Comparison of ENCODE assay signal across 22 cellular contexts in the genomic region with DNA sequence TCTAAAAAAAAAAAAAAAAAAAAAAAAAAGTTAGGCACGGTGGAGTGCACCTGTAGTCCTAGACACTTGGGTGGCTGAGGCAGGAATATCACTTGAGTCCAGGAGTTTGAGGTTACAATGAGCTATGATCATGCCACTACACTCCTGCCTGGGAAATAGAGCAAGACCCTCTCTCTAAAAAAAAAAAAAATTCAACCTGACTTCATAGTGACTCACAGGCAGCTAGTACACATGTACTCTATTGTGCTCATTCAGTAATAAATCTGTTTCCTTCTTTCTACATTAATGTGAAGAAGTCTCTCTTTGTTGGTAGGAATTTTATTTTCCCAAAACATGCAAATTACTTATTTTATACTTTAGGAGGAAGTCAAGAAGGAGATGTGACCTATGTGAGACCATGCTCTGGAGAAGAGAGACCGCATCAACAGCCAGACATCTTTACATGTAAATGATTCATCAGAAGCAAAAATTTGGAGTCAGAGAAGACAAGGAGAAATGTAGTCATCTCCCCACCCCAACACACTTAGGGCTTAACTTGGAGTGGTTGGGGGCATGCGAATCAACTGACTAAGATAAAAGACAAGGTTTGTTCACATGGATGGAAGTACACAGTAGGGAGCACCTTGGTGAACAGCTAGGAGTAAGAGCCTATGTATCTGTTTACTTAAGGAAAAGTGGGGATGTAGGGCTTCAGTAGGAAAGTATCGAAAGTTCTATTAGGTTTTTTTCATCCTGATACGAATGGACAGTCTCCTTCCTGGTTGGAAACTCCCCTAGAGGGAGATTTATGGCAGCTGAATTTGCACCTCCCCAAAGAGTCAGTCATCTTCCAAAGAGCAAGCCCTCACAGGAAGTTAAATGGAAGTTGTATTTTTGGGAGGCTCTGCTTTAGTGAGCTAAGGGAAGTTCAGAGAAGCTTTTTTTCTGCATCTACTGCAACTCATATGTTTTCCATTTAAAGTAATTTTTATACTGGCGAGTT.
"Had no signal": no experiment of that assay in that cellular context is flagged by ENCODE, and none has a peak within 500 bp of the region (broad histone marks: within the 10 kb centered on the region; RNA-seq: fewer than 3 reads in every experiment).

No MANE protein-coding gene starts in this region.

- H3K4me1 ChIP-seq: ascending aorta, left ventricle myocardium inferior, tibial nerve, vagina had no signal

- H3K4me3 Mint-ChIP-seq: activated CD4-positive, alpha-beta T cell treated with anti-CD3 and anti-CD28 coated beads for 36 hours; activated naive CD4-positive, alpha-beta T cell treated with anti-CD3 and anti-CD28 coated beads, Interleukin-2, amount 50 U/mL, for 24 hours; nephron progenitor cell; stimulated activated naive CD8-positive, alpha-beta T cell treated with anti-CD3 and anti-CD28 coated beads, Interleukin-15, Interleukin-2, amounts not matched to agents 100 ng/mL and 50 ng/mL, for 24 hours; T-helper 2 cell treated with Interferon-gamma antibody and Interleukin-4, amounts not matched to agents 5 μg/mL and 100 μg/mL, for 36 hours; WTC11 had no signal

- H3K27ac ChIP-seq: ascending aorta, left ventricle myocardium inferior, tibial nerve, vagina had no signal

- H3K36me3 ChIP-seq: ascending aorta, left ventricle myocardium inferior, tibial nerve, vagina had no signal

- H3K9me3 Mint-ChIP-seq: T-helper 2 cell treated with Interferon-gamma antibody and Interleukin-4, amounts not matched to agents 5 μg/mL and 100 μg/mL, for 36 hours had no signal

- H3K27ac Mint-ChIP-seq: activated CD4-positive, alpha-beta T cell treated with anti-CD3 and anti-CD28 coated beads for 36 hours; activated naive CD4-positive, alpha-beta T cell treated with anti-CD3 and anti-CD28 coated beads, Interleukin-2, amount 50 U/mL, for 24 hours; nephron progenitor cell; stimulated activated naive CD8-positive, alpha-beta T cell treated with anti-CD3 and anti-CD28 coated beads, Interleukin-15, Interleukin-2, amounts not matched to agents 100 ng/mL and 50 ng/mL, for 24 hours; T-helper 2 cell treated with Interferon-gamma antibody and Interleukin-4, amounts not matched to agents 5 μg/mL and 100 μg/mL, for 36 hours; WTC11 had no signal

- H3K4me3 ChIP-seq: ascending aorta, left ventricle myocardium inferior, tibial nerve, vagina had no signal

- FAIRE-seq: frontal cortex, kidney, TTC549 had no signal

- ATAC-seq: activated CD4-positive, alpha-beta T cell treated with anti-CD3 and anti-CD28 coated beads for 36 hours; WTC11 had no signal

- DNase-seq: activated CD4-positive, alpha-beta T cell treated with anti-CD3 and anti-CD28 coated beads for 36 hours; activated CD4-positive, alpha-beta T cell treated with anti-CD3 and anti-CD28 coated beads, Interleukin-2, amount 50 U/mL, for 48 hours; activated gamma-delta T cell; dermis blood vessel endothelial cell; effector memory CD4-positive, alpha-beta T cell; kidney; left ventricle myocardium inferior; mammary epithelial cell; midbrain; nephron progenitor cell; nucleus accumbens; posterior cingulate gyrus; stimulated activated CD4-positive, alpha-beta T cell treated with anti-CD3 and anti-CD28 coated beads, Interleukin-2, amount 100 ng/mL, for 24 hours had no signal

- H3K4me1 Mint-ChIP-seq: activated CD4-positive, alpha-beta T cell treated with anti-CD3 and anti-CD28 coated beads for 36 hours; activated naive CD4-positive, alpha-beta T cell treated with anti-CD3 and anti-CD28 coated beads, Interleukin-2, amount 50 U/mL, for 24 hours had no signal

- H3K9me3 ChIP-seq: ascending aorta, vagina had no signal

- H3K27me3 ChIP-seq: ascending aorta, tibial nerve, vagina had no signal
